In the genomic region with DNA sequence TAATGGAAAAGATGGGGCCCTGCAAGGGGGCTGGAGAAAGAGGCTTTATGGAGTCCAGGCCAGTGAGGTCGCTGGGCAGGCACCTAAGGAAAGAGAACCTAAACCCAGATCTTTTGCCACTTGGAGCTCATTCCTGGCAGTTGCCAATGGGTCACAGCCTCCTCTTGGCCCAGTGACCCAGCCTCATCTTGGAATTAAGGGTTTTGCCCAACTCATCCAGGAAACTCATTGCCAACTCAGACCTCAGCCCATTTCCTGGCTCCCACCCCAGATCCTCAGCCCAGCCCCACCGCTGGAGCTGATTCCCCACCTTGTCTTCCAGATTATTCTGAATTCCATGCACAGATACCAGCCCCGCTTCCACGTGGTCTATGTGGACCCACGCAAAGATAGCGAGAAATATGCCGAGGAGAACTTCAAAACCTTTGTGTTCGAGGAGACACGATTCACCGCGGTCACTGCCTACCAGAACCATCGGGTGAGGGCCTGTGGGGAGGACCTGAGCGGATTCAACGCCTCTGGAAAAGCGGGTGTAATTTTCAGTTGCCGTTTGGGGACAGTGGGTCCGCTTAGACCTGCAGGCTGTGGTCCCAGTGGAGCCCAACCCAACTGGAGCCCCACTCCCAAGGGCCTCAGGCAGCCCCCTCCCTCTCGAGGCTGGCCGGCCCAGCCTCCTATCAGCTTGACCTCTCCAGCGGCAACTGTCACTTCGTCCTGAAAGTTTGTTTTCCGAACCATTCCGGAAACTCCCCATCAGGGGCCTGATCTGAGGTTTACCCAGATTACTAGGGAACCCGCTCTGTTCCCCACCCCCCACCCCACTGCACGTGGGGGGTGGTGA, we compare ENCODE assay signal across 19 cellular contexts. TPM values are rescaled to one million over a fixed set of nuclear protein-coding genes. Genes with fewer than 3 reads are reported as not detected.
DNase-seq lines count a peak whose midpoint lies in the region; FAIRE-seq and TF ChIP-seq lines count a peak whose summit lies in the region.
"Had no signal": no experiment of that assay in that cellular context is flagged by ENCODE, and none has a peak within 500 bp of the region (broad histone marks: within the 10 kb centered on the region; RNA-seq: fewer than 3 reads in every experiment).

No MANE protein-coding gene starts in this region.

- no peaks in the 10 kb centered on the region for H3K79me2 ChIP-seq in H1 (ENCODE audit: control insufficient read depth in 1 of 2, insufficient read depth in 2 of 2, low read length in 2 of 2)

- no peak overlapping the region for H2AFZ ChIP-seq in H1 (ENCODE audit: low read length)
- no peak overlapping the region for H2AFZ ChIP-seq in neuronal stem cell (ENCODE audit: low read length)
- H2AFZ ChIP-seq: PC-9 had no signal

- no peak for DNase-seq in activated CD4-positive, alpha-beta T cell treated with anti-CD3 and anti-CD28 coated beads, Interleukin-2, amount 10 ng/mL, durations not matched to agents 7 days and 5 days
- DNase-seq in activated CD4-positive, alpha-beta T cell treated with anti-CD3 and anti-CD28 coated beads, Interleukin-2, amount 50 U/mL, for 48 hours, result no peak
- DNase-seq in H1 (ENCODE audit: low read depth in 1 of 2, low spot score in 2 of 2), result no peak
- DNase-seq in neuronal stem cell (ENCODE audit: low spot score), result no peak
- DNase-seq in stimulated activated naive CD4-positive, alpha-beta T cell treated with Interleukin-2 at 50 U/mL for 16 hours (lab: John Stamatoyannopoulos, UW), result no peak
- no peak for DNase-seq in NCI-H1694 (lab: John Stamatoyannopoulos, UW)
- no peak for DNase-seq in H54 (ENCODE audit: insufficient read length, low spot score)
- DNase-seq: 8988T; activated CD8-positive, alpha-beta memory T cell treated with anti-CD3 and anti-CD28 coated beads, Interleukin-2, amount 50 U/mL, for 48 hours; central memory CD4-positive, alpha-beta T cell; kidney; NCI-H187; NCI-H524 treated with DMSO at 0.1 percent for 48 hours; PC-9; spleen had no signal

- H3K9ac ChIP-seq in HUES64 (ENCODE audit: low read depth, low read length) (no peak overlapping the region), H1 (replicated peaks in 1 of 4; ENCODE audit: extremely low read depth in 1 of 4, low read depth in 3 of 4, low read length in 3 of 4) (no peak overlapping the region), neuronal stem cell (ENCODE audit: low read depth, low read length, poor library complexity) (no peak overlapping the region)

- H3K27ac Mint-ChIP-seq in activated CD4-positive, alpha-beta T cell treated with anti-CD3 and anti-CD28 coated beads, Interleukin-2, amount 10 ng/mL, durations not matched to agents 7 days and 5 days, result no peak overlapping the region

- H3K4me3 Mint-ChIP-seq in activated CD4-positive, alpha-beta T cell treated with anti-CD3 and anti-CD28 coated beads, Interleukin-2, amount 10 ng/mL, durations not matched to agents 7 days and 5 days, result peak overlapping the region; percentile 12

- H3K23me2 ChIP-seq in H1 (ENCODE audit: low read depth, low read length), result peaks cover 4% of the 10 kb centered on the region; the same call in 1 of the 2 replicates

- 30% methylated on average over 25 of the region's 25 CpGs for WGBS in HUES64
- 4% methylated on average over 23 of the region's 25 CpGs; no CpG with 5 or more reads in 1 of the 2 experiments for WGBS in H1 (ENCODE audit: extremely low coverage in 1 of 2, insufficient coverage in 1 of 2, insufficient read length in 1 of 2, insufficient replicate concordance in 2 of 2, low coverage in 1 of 2, low lambda C conversion rate in 2 of 2, missing lambda C conversion rate in 1 of 2), 2 experiments
- no CpG with 5 or more reads among the region's 25 CpGs for WGBS in neuronal stem cell (ENCODE audit: extremely low coverage in 2 of 2, insufficient read length in 2 of 2, insufficient replicate concordance in 1 of 2), 2 donors

- CTCF ChIA-PET in activated CD4-positive, alpha-beta T cell treated with anti-CD3 and anti-CD28 coated beads, Interleukin-2, amount 10 ng/mL, durations not matched to agents 7 days and 5 days (lab: Charles Lee), result interaction anchor here (1.2 to 1.3 kb wide), 2 partner anchors 35 to 145 kb away, joined by 4 read pairs; no protein-coding TSS in a partner anchor
- CTCF ChIA-PET in H1 (lab: Charles Lee; ENCODE audit: partially characterized antibody), result interaction anchor here (0.7 to 5.6 kb wide), 7 partner anchors 11 to 158 kb away, joined by 3 to 48 read pairs (median 4); no protein-coding TSS in a partner anchor

- H3K23ac ChIP-seq in H1 (ENCODE audit: insufficient read length) (no peak overlapping the region), neuronal stem cell (ENCODE audit: low read depth, low read length, poor library complexity) (peak overlapping the region; percentile 91)

- H2BK5ac ChIP-seq in H1 (ENCODE audit: low read depth, low read length), result peak overlapping the region; percentile 44; the same call in 1 of the 2 replicates
- no peak overlapping the region for H2BK5ac ChIP-seq in neuronal stem cell (ENCODE audit: low read length)

- H3K4me1 ChIP-seq in HUES64 (ENCODE audit: insufficient read depth, low read length) (peaks cover 20% of the 10 kb centered on the region), H1 (replicated peaks in 1 of 4; ENCODE audit: control insufficient read depth in 3 of 4, insufficient read depth in 4 of 4, low read length in 3 of 4) (peaks cover 0 to 47% (median 33%) of the 10 kb centered on the region in 4 experiments; a peak in 6 of 7 replicates), neuronal stem cell (ENCODE audit: control insufficient read depth in 2 of 2, insufficient read depth in 1 of 2, low read depth in 1 of 2, low read length in 2 of 2) (peaks cover 13 to 17% of the 10 kb centered on the region in 2 donors)
- H3K4me1 ChIP-seq: foreskin keratinocyte had no signal

- H3K36me3 Mint-ChIP-seq in activated CD4-positive, alpha-beta T cell treated with anti-CD3 and anti-CD28 coated beads, Interleukin-2, amount 10 ng/mL, durations not matched to agents 7 days and 5 days (ENCODE audit: low read depth), result peaks cover 3% of the 10 kb centered on the region

- TF ChIP-seq POLR2A in H1 (IDR thresholded peaks at IDR 0.05; ENCODE audit: control extremely low read depth in 1 of 2, low read depth in 2 of 2, low read length in 2 of 2) (no peak), H54 (IDR thresholded peaks at IDR 0.05; ENCODE audit: low read depth, low read length) (no peak)

- TF ChIP-seq EP300 in H1 (IDR thresholded peaks at IDR 0.05; ENCODE audit: borderline replicate concordance in 1 of 2, low read depth in 2 of 2, low read length in 2 of 2), result no peak

- no peak for TF ChIP-seq RAD21 in H1 (IDR thresholded peaks at IDR 0.05 in 1 of 2, conservative IDR thresholded peaks at IDR 0.05 in 1 of 2; ENCODE audit: low read depth in 2 of 2, low read length in 2 of 2)

- H3K9me3 Mint-ChIP-seq in activated CD4-positive, alpha-beta T cell treated with anti-CD3 and anti-CD28 coated beads, Interleukin-2, amount 10 ng/mL, durations not matched to agents 7 days and 5 days, result no peaks in the 10 kb centered on the region

- no peak overlapping the region for H4K5ac ChIP-seq in H1 (ENCODE audit: insufficient read length, low read depth, low read length)

- H4K8ac ChIP-seq in H1 (ENCODE audit: extremely low read depth, insufficient read depth, low read length) (peak overlapping the region; percentile 23; the same call in 1 of the 2 replicates), neuronal stem cell (ENCODE audit: low read depth, low read length) (no peak overlapping the region)

- peaks cover 70% of the 10 kb centered on the region for H3K27me3 Mint-ChIP-seq in activated CD4-positive, alpha-beta T cell treated with anti-CD3 and anti-CD28 coated beads, Interleukin-2, amount 10 ng/mL, durations not matched to agents 7 days and 5 days

- H4K91ac ChIP-seq in H1 (replicated peaks; ENCODE audit: insufficient read length, low read length), result no peak overlapping the region
- H4K91ac ChIP-seq in neuronal stem cell (ENCODE audit: low read depth, low read length, poor library complexity), result no peak overlapping the region

- H2BK20ac ChIP-seq in H1 (ENCODE audit: low read length), result peak overlapping the region; percentile 87; the same call in 1 of the 2 replicates

- H2BK12ac ChIP-seq in H1 (ENCODE audit: low read depth, low read length) (peak overlapping the region; percentile 62; the same call in 1 of the 2 replicates), neuronal stem cell (ENCODE audit: low read length) (no peak overlapping the region)

- no peak overlapping the region for H2BK120ac ChIP-seq in H1 (replicated peaks; ENCODE audit: low read depth, low read length)
- no peak overlapping the region for H2BK120ac ChIP-seq in neuronal stem cell (ENCODE audit: low read depth, low read length)

- H3K79me1 ChIP-seq in H1 (ENCODE audit: low read depth, low read length), result no peaks in the 10 kb centered on the region
- H3K79me1 ChIP-seq in neuronal stem cell (ENCODE audit: low read depth, low read length), result no peaks in the 10 kb centered on the region

- peak overlapping the region; percentile 25; the same call in 1 of the 2 replicates for H3K4me3 ChIP-seq in HUES64 (ENCODE audit: low read length)
- H3K4me3 ChIP-seq in H1 (ENCODE audit: extremely low read depth in 1 of 4, insufficient read depth in 2 of 4, low read depth in 3 of 4, low read length in 4 of 4), result peak overlapping the region in 1 of 4 experiments; percentile 48; a peak in 2 of 8 replicates
- H3K4me3 ChIP-seq in neuronal stem cell (ENCODE audit: low read length in 2 of 2), result no peak overlapping the region
- H3K4me3 ChIP-seq: PC-9 had no signal

- H3K36me3 ChIP-seq in HUES64 (ENCODE audit: insufficient read depth, low read length), result no peaks in the 10 kb centered on the region
- H3K36me3 ChIP-seq in H1 (ENCODE audit: control insufficient read depth in 2 of 4, insufficient read depth in 4 of 4, low read length in 3 of 4), result peaks cover 0 to 8% (median 0%) of the 10 kb centered on the region in 4 experiments; a peak in 1 of 8 replicates
- no peaks in the 10 kb centered on the region for H3K36me3 ChIP-seq in neuronal stem cell (replicated peaks in 1 of 2; ENCODE audit: control insufficient read depth in 2 of 2, insufficient read depth in 2 of 2, low read length in 2 of 2)
- H3K36me3 ChIP-seq: spleen had no signal

- POLR2A ChIA-PET in activated CD4-positive, alpha-beta T cell treated with anti-CD3 and anti-CD28 coated beads, Interleukin-2, amount 10 ng/mL, durations not matched to agents 7 days and 5 days (lab: Charles Lee), result no interaction called here
- POLR2A ChIA-PET in H1 (lab: Charles Lee; ENCODE audit: partially characterized antibody), result interaction anchor here (0.7 to 3.1 kb wide), 4 partner anchors 8 to 147 kb away, joined by 3 to 21 read pairs (median 4); partner anchors contain the start of gene GP1BB

- H3K27ac ChIP-seq in HUES64 (ENCODE audit: low read depth, low read length) (no peak overlapping the region), H1 (ENCODE audit: low read depth, low read length) (no peak overlapping the region), neuronal stem cell (replicated peaks; ENCODE audit: low read length) (no peak overlapping the region)
- H3K27ac ChIP-seq: foreskin keratinocyte, PC-9 had no signal

- H3K9me3 ChIP-seq in HUES64 (ENCODE audit: insufficient read depth, low read depth, low read length) (no peaks in the 10 kb centered on the region), H1 (ENCODE audit: insufficient read depth in 2 of 2, low read depth in 1 of 2, low read length in 1 of 2) (no peaks in the 10 kb centered on the region), neuronal stem cell (replicated peaks in 1 of 2; ENCODE audit: control insufficient read depth in 2 of 2, insufficient read depth in 1 of 2, low read depth in 1 of 2, low read length in 2 of 2) (peaks cover 9 to 16% of the 10 kb centered on the region in 2 donors)
- H3K9me3 ChIP-seq: spleen had no signal

- H3K27me3 ChIP-seq in HUES64 (ENCODE audit: insufficient read depth, low read length) (peaks cover 98% of the 10 kb centered on the region), H1 (replicated peaks in 1 of 4; ENCODE audit: control insufficient read depth in 3 of 4, extremely low read depth in 1 of 4, insufficient read depth in 3 of 4, low read length in 3 of 4) (peaks cover 91 to 97% (median 94%) of the 10 kb centered on the region in 4 experiments), neuronal stem cell (ENCODE audit: control insufficient read depth in 3 of 3, insufficient read depth in 3 of 3, low read depth in 1 of 3, low read length in 3 of 3) (peaks cover 77 to 96% (median 93%) of the 10 kb centered on the region in 3 experiments)

- H2BK15ac ChIP-seq in H1 (ENCODE audit: low read length) (peak overlapping the region; percentile 83; the same call in 1 of the 2 replicates), neuronal stem cell (ENCODE audit: low read length) (no peak overlapping the region)

- no peak overlapping the region for H3K14ac ChIP-seq in H1 (ENCODE audit: insufficient read length)
- no peak overlapping the region for H3K14ac ChIP-seq in neuronal stem cell (ENCODE audit: low read length)

- H4K20me1 ChIP-seq in H1 (replicated peaks in 1 of 2; ENCODE audit: control insufficient read depth in 1 of 2, insufficient read depth in 2 of 2, low read length in 2 of 2), result peaks cover 14 to 32% of the 10 kb centered on the region in 2 experiments

- H3K18ac ChIP-seq in H1 (ENCODE audit: extremely low read depth, low read length) (no peak overlapping the region; the same call in 1 of the 2 replicates), neuronal stem cell (ENCODE audit: low read length) (peak overlapping the region; percentile 11)

- no peak for TF ChIP-seq CTCF in H1 (IDR thresholded peaks at IDR 0.05; ENCODE audit: control extremely low read depth in 1 of 3, insufficient read depth in 1 of 3, low read depth in 1 of 3, low read length in 3 of 3)

- H3K4ac ChIP-seq in H1 (replicated peaks; ENCODE audit: insufficient read length, low read depth, low read length), result no peak overlapping the region
- no peak overlapping the region for H3K4ac ChIP-seq in neuronal stem cell (ENCODE audit: low read length)

- FAIRE-seq in H1 (lab: Jason Lieb, UNC) (no peak), H54 (lab: Jason Lieb, UNC) (no peak)
- FAIRE-seq: endometrium, G401.6, kidney had no signal

- peaks cover 21% of the 10 kb centered on the region for H3K4me1 Mint-ChIP-seq in activated CD4-positive, alpha-beta T cell treated with anti-CD3 and anti-CD28 coated beads, Interleukin-2, amount 10 ng/mL, durations not matched to agents 7 days and 5 days

- peak overlapping the region; percentile 62 to 66 for H3K4me2 ChIP-seq in H1 (ENCODE audit: insufficient read depth in 1 of 2, low read depth in 2 of 2, low read length in 2 of 2)
- H3K4me2 ChIP-seq in neuronal stem cell (ENCODE audit: insufficient read depth, low read length, poor library complexity, severe bottlenecking), result no peak overlapping the region
- H3K4me2 ChIP-seq: PC-9 had no signal

- 0 out of 2 replicates have a peak overlapping the region, but pooled peaks have one; percentile 16 for H2AK5ac ChIP-seq in H1 (ENCODE audit: low read depth, low read length)
- peak overlapping the region; percentile 97 for H2AK5ac ChIP-seq in neuronal stem cell (ENCODE audit: low read depth, low read length)

- peak overlapping the region; percentile 23 for H3K56ac ChIP-seq in H1 (replicated peaks; ENCODE audit: insufficient read length, low read depth, low read length)

RNA-seq across cellular contexts. Expression of gene TBX1, which starts 4.3 kb away (rescaled TPM):
- not detected for total RNA-seq in activated CD4-positive, alpha-beta T cell treated with anti-CD3 and anti-CD28 coated beads, Interleukin-2, amount 10 ng/mL, durations not matched to agents 7 days and 5 days
- 1.6 TPM for polyA plus RNA-seq in HUES64 (2013, experiment 1 of 2)
- 5.1 TPM for polyA plus RNA-seq in HUES64 (2013, experiment 2 of 2)
- total RNA-seq in H1 (2021; fragmentation: NEBNext Ultra II Directional; extraction: Animal tissue kit (Norgen Biotek cat#: 25700)), result 0.28 and 0.38 TPM in 2 replicates
- not detected in 2 replicates for polyA plus RNA-seq in H1 (2011; rRNA removed)
- polyA plus RNA-seq in H1 (2011; cell fraction: cytosol; rRNA removed), result not detected
- not detected for polyA plus RNA-seq in H1 (2011; cell fraction: nucleus; rRNA removed)
- not detected in 4 replicates for polyA plus RNA-seq in H1 (2012, experiment 1 of 2)
- 0.10 TPM for polyA plus RNA-seq in H1 (2012, experiment 2 of 2)
- 0.14 TPM for polyA plus RNA-seq in H1 (2013, experiment 1 of 2)
- 0.09 TPM for polyA plus RNA-seq in H1 (2013, experiment 2 of 2)
- not detected in 2 replicates for polyA minus RNA-seq in H1 (2011; rRNA and poly(A)+ RNA removed)
- polyA minus RNA-seq in H1 (2011; cell fraction: cytosol; rRNA and poly(A)+ RNA removed), result not detected
- polyA minus RNA-seq in H1 (2011; cell fraction: nucleus; rRNA and poly(A)+ RNA removed), result not detected
- 0.31 TPM for polyA plus RNA-seq in neuronal stem cell (2013, experiment 1 of 2)
- polyA plus RNA-seq in neuronal stem cell (2013, experiment 2 of 2), result 0.26 TPM

RNA-seq across cellular contexts. Expression of gene GP1BB, which starts 41.5 kb away (rescaled TPM):
- total RNA-seq in activated CD4-positive, alpha-beta T cell treated with anti-CD3 and anti-CD28 coated beads, Interleukin-2, amount 10 ng/mL, durations not matched to agents 7 days and 5 days, result not detected
- 2.5 TPM for polyA plus RNA-seq in HUES64 (2013, experiment 1 of 2)
- polyA plus RNA-seq in HUES64 (2013, experiment 2 of 2), result 7.9 TPM
- total RNA-seq in H1 (2021; fragmentation: NEBNext Ultra II Directional; extraction: Animal tissue kit (Norgen Biotek cat#: 25700)), result not detected in 2 replicates
- 0.36 and 0.66 TPM in 2 replicates for polyA plus RNA-seq in H1 (2011; rRNA removed)
- 0.27 TPM for polyA plus RNA-seq in H1 (2011; cell fraction: cytosol; rRNA removed)
- polyA plus RNA-seq in H1 (2011; cell fraction: nucleus; rRNA removed), result 2.4 TPM
- 0.38 to 0.69 TPM (median 0.55 TPM) in 3 of 4 replicates, not detected in the other for polyA plus RNA-seq in H1 (2012, experiment 1 of 2)
- not detected for polyA plus RNA-seq in H1 (2012, experiment 2 of 2)
- 0.36 TPM for polyA plus RNA-seq in H1 (2013, experiment 1 of 2)
- polyA plus RNA-seq in H1 (2013, experiment 2 of 2), result 0.83 TPM
- not detected in 2 replicates for polyA minus RNA-seq in H1 (2011; rRNA and poly(A)+ RNA removed)
- polyA minus RNA-seq in H1 (2011; cell fraction: cytosol; rRNA and poly(A)+ RNA removed), result not detected
- polyA minus RNA-seq in H1 (2011; cell fraction: nucleus; rRNA and poly(A)+ RNA removed), result 0.60 TPM
- 2.5 TPM for polyA plus RNA-seq in neuronal stem cell (2013, experiment 1 of 2)
- 2.6 TPM for polyA plus RNA-seq in neuronal stem cell (2013, experiment 2 of 2)

RNA-seq across cellular contexts. Expression of gene SEPTIN5, which starts 50.6 kb away (rescaled TPM):
- total RNA-seq in activated CD4-positive, alpha-beta T cell treated with anti-CD3 and anti-CD28 coated beads, Interleukin-2, amount 10 ng/mL, durations not matched to agents 7 days and 5 days, result not detected
- polyA plus RNA-seq in HUES64 (2013, experiment 1 of 2), result 6.5 TPM
- polyA plus RNA-seq in HUES64 (2013, experiment 2 of 2), result 11.3 TPM
- 7.8 and 8.6 TPM in 2 replicates for total RNA-seq in H1 (2021; fragmentation: NEBNext Ultra II Directional; extraction: Animal tissue kit (Norgen Biotek cat#: 25700))
- 6.0 and 9.1 TPM in 2 replicates for polyA plus RNA-seq in H1 (2011; rRNA removed)
- 6.7 TPM for polyA plus RNA-seq in H1 (2011; cell fraction: cytosol; rRNA removed)
- 18.5 TPM for polyA plus RNA-seq in H1 (2011; cell fraction: nucleus; rRNA removed)
- polyA plus RNA-seq in H1 (2012, experiment 1 of 2), result 5.8 to 13.4 TPM (median 10.9 TPM) in 4 replicates
- 8.4 TPM for polyA plus RNA-seq in H1 (2012, experiment 2 of 2)
- polyA plus RNA-seq in H1 (2013, experiment 1 of 2), result 9.7 TPM
- 9.0 TPM for polyA plus RNA-seq in H1 (2013, experiment 2 of 2)
- polyA minus RNA-seq in H1 (2011; rRNA and poly(A)+ RNA removed), result 7.3 and 8.0 TPM in 2 replicates
- 2.3 TPM for polyA minus RNA-seq in H1 (2011; cell fraction: cytosol; rRNA and poly(A)+ RNA removed)
- polyA minus RNA-seq in H1 (2011; cell fraction: nucleus; rRNA and poly(A)+ RNA removed), result 8.8 TPM
- polyA plus RNA-seq in neuronal stem cell (2013, experiment 1 of 2), result 23.1 TPM
- polyA plus RNA-seq in neuronal stem cell (2013, experiment 2 of 2), result 21.3 TPM
